ENCODE assay signal across 9 cellular contexts in genomic region chr5:114055318-114055788, GRCh38.
DNase-seq lines count a peak whose midpoint lies in the region; ATAC-seq lines count a peak whose summit lies in the region.
"Had no signal": no experiment of that assay in that cellular context is flagged by ENCODE, and none has a peak within 500 bp of the region (broad histone marks: within the 10 kb centered on the region; RNA-seq: fewer than 3 reads in every experiment).

No MANE protein-coding gene starts in this region.

- H3K4me1 Mint-ChIP-seq in effector memory CD8-positive, alpha-beta T cell (ENCODE audit: low read depth in 2 of 2) = no peaks in the 10 kb centered on the region
- H3K4me1 Mint-ChIP-seq in activated T-cell treated with anti-CD3 and anti-CD28 coated beads, Interleukin-2, amount 50 U/mL, for 24 hours (ENCODE audit: low read depth) = no peaks in the 10 kb centered on the region

- ATAC-seq in HG03196 (IDR thresholded peaks at IDR 0.05; ENCODE audit: unreplicated experiment) = no peak
- no peak for ATAC-seq in effector memory CD8-positive, alpha-beta T cell (replicated peaks)
- ATAC-seq in GM21515 (IDR thresholded peaks at IDR 0.05; ENCODE audit: unreplicated experiment) = no peak
- ATAC-seq: K562 had no signal

- peaks cover 23 to 33% of the 10 kb centered on the region in 2 donors for H3K27me3 Mint-ChIP-seq in effector memory CD8-positive, alpha-beta T cell
- peaks cover 47% of the 10 kb centered on the region for H3K27me3 Mint-ChIP-seq in activated T-cell treated with anti-CD3 and anti-CD28 coated beads, Interleukin-2, amount 50 U/mL, for 24 hours

- no peaks in the 10 kb centered on the region for H3K9me3 ChIP-seq in MG63
- no peaks in the 10 kb centered on the region for H3K9me3 ChIP-seq in iPS DF 6.9 (ENCODE audit: control insufficient read depth, insufficient read depth, low read length)

- peaks cover 42% of the 10 kb centered on the region for H3K27me3 ChIP-seq in MG63
- H3K27me3 ChIP-seq in iPS DF 6.9 (ENCODE audit: control insufficient read depth, insufficient read depth, low read length) = peaks cover 8% of the 10 kb centered on the region; the same call in 1 of the 2 replicates

- H3K4me3 Mint-ChIP-seq in effector memory CD8-positive, alpha-beta T cell = no peak overlapping the region
- no peak overlapping the region for H3K4me3 Mint-ChIP-seq in activated T-cell treated with anti-CD3 and anti-CD28 coated beads, Interleukin-2, amount 50 U/mL, for 24 hours

- no peaks in the 10 kb centered on the region for H3K36me3 Mint-ChIP-seq in effector memory CD8-positive, alpha-beta T cell (ENCODE audit: insufficient read depth)
- H3K36me3 Mint-ChIP-seq in activated T-cell treated with anti-CD3 and anti-CD28 coated beads, Interleukin-2, amount 50 U/mL, for 24 hours (ENCODE audit: low read depth) = no peaks in the 10 kb centered on the region

- H3K9me3 Mint-ChIP-seq in effector memory CD8-positive, alpha-beta T cell = peaks cover 7 to 11% of the 10 kb centered on the region in 2 donors
- no peaks in the 10 kb centered on the region for H3K9me3 Mint-ChIP-seq in activated T-cell treated with anti-CD3 and anti-CD28 coated beads, Interleukin-2, amount 50 U/mL, for 24 hours

- H3K4me3 ChIP-seq in MG63 (peak overlapping the region; percentile 15), iPS DF 6.9 (ENCODE audit: low read length) (peak overlapping the region; percentile 45; the same call in 1 of the 2 replicates), skeletal muscle cell (ENCODE audit: low read depth, low read length) (peak overlapping the region; percentile 43)
- H3K4me3 ChIP-seq: K562 had no signal

- DNase-seq in MG63 (peak; percentile 57), anterior cingulate cortex (lab: John Stamatoyannopoulos, UW) (peak in 51 of 58 donors; percentile 5 to 81 (median 32)), iPS DF 6.9 (ENCODE audit: low read depth, low spot score) (no peak), skeletal muscle cell (ENCODE audit: low read depth) (peak; percentile 11)
- no peak for DNase-seq in effector memory CD8-positive, alpha-beta T cell
- DNase-seq in activated T-cell treated with anti-CD3 and anti-CD28 coated beads, Interleukin-2, amount 50 U/mL, for 24 hours = no peak

- WGBS in iPS DF 6.9 (ENCODE audit: insufficient coverage, insufficient read length) = no CpG with 5 or more reads among the region's 37 CpGs

- no peaks in the 10 kb centered on the region for H3K36me3 ChIP-seq in MG63
- H3K36me3 ChIP-seq in iPS DF 6.9 (ENCODE audit: control insufficient read depth, insufficient read depth, low read length) = no peaks in the 10 kb centered on the region

- no peak overlapping the region for H3K27ac ChIP-seq in iPS DF 6.9 (ENCODE audit: low read length)

- H3K27ac Mint-ChIP-seq in effector memory CD8-positive, alpha-beta T cell = no peak overlapping the region
- no peak overlapping the region for H3K27ac Mint-ChIP-seq in activated T-cell treated with anti-CD3 and anti-CD28 coated beads, Interleukin-2, amount 50 U/mL, for 24 hours

- no peaks in the 10 kb centered on the region; the same call in 1 of the 2 replicates for H3K4me1 ChIP-seq in iPS DF 6.9 (ENCODE audit: control insufficient read depth, insufficient read depth, low read length)

Comparison
In these comparisons a context has a peak if more than half of its experiments do, and no peak if none do; other contexts are left out.
1. DNase-seq: peak in MG63 (single experiment), anterior cingulate cortex (51 of 58) and skeletal muscle cell (single experiment); none in iPS DF 6.9 (single experiment), effector memory CD8-positive, alpha-beta T cell (0 of 3) and activated T-cell treated with anti-CD3 and anti-CD28 coated beads, Interleukin-2, amount 50 U/mL, for 24 hours (single experiment).
2. Peak in every context shown above with its lines, with median percentiles within 50 percentile points of each other: H3K4me3 ChIP-seq.